23 cellular contexts compared by ENCODE assay signal in the genomic region with DNA sequence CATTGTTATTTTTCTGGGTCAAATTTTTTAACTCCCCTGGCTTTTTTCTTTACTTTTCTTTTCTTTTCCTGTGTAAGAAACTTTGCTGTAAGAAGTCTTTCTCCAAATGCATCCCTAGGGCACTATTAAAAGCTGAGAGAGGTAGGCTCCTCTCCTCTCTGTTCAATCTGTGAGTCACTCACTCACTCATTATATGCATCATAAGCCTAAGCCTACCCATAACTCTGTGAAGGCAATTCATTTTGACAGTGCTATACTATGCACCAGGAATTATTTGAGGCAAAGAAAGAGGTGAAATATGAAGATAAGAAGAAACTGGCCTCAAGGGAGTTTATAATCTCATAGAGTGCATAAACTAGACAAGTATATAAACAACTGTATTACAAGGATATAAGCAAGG.
A peak's percentile ranks its signal among the peaks of the same experiment; 100 is the strongest.
DNase-seq lines count a peak whose midpoint lies in the region; ATAC-seq, FAIRE-seq and TF ChIP-seq lines count a peak whose summit lies in the region.
"Had no signal": no experiment of that assay in that cellular context is flagged by ENCODE, and none has a peak within 500 bp of the region (broad histone marks: within the 10 kb centered on the region; RNA-seq: fewer than 3 reads in every experiment).

No MANE protein-coding gene starts in this region.

- no peak overlapping the region for H3K27ac Mint-ChIP-seq in CD8-positive, alpha-beta T cell
- H3K27ac Mint-ChIP-seq: activated naive CD4-positive, alpha-beta T cell treated with anti-CD3 and anti-CD28 coated beads for 36 hours; brain; IgD-negative memory B cell; natural killer cell treated with Interleukin-12 subunit alpha and Interleukin-12 subunit beta and Interleukin-15 and Interleukin-18, amount 100 ng/mL, for 72 hours had no signal

- no peak overlapping the region for H3K4me3 Mint-ChIP-seq in CD8-positive, alpha-beta T cell
- H3K4me3 Mint-ChIP-seq: activated naive CD4-positive, alpha-beta T cell treated with anti-CD3 and anti-CD28 coated beads for 36 hours; brain; IgD-negative memory B cell; natural killer cell treated with Interleukin-12 subunit alpha and Interleukin-12 subunit beta and Interleukin-15 and Interleukin-18, amount 100 ng/mL, for 72 hours had no signal

- no peaks in the 10 kb centered on the region for H3K4me1 ChIP-seq in BE2C
- no peaks in the 10 kb centered on the region for H3K4me1 ChIP-seq in CD8-positive, alpha-beta T cell (ENCODE audit: insufficient read depth, low read length)
- H3K4me1 ChIP-seq: heart right ventricle had no signal

- H3K4me3 ChIP-seq in fibroblast of pulmonary artery (replicated peaks; ENCODE audit: low read depth, low read length) (no peak overlapping the region), BE2C (ENCODE audit: low read depth, low read length) (no peak overlapping the region)
- H3K4me3 ChIP-seq in CD8-positive, alpha-beta T cell (ENCODE audit: low read depth, low read length), result no peak overlapping the region
- H3K4me3 ChIP-seq: heart right ventricle, thoracic aorta had no signal

- POLR2A ChIA-PET in CD8-positive, alpha-beta T cell (lab: Charles Lee), result no interaction called here

- no peaks in the 10 kb centered on the region for H3K36me3 Mint-ChIP-seq in CD8-positive, alpha-beta T cell
- H3K36me3 Mint-ChIP-seq: brain, IgD-negative memory B cell had no signal

- H3K9me3 ChIP-seq in BE2C, result no peaks in the 10 kb centered on the region
- no peaks in the 10 kb centered on the region for H3K9me3 ChIP-seq in CD8-positive, alpha-beta T cell (ENCODE audit: low read length)
- H3K9me3 ChIP-seq: thoracic aorta had no signal

- no peak for DNase-seq in H54 (ENCODE audit: insufficient read length, low spot score)
- peak; percentile 24 for DNase-seq in fibroblast of pulmonary artery (ENCODE audit: low read depth)
- peak; percentile 82 for DNase-seq in stromal cell of bone marrow (ENCODE audit: low read depth)
- no peak for DNase-seq in BE2C
- no peak for DNase-seq in CD8-positive, alpha-beta T cell
- DNase-seq: activated CD4-positive, alpha-beta T cell treated with anti-CD3 and anti-CD28 coated beads, Interleukin-2, amount 50 U/mL, for 4 hours; activated naive CD4-positive, alpha-beta T cell treated with anti-CD3 and anti-CD28 coated beads for 36 hours; activated T-cell treated with anti-CD3 and anti-CD28 coated beads, Interleukin-2, amount 50 U/mL, for 1 hour; dermis blood vessel endothelial cell; heart right ventricle; kidney; NCI-H1694 treated with DMSO at 0.1 percent for 48 hours; NCI-H345; NK-92 treated with Interleukin-12 subunit alpha and Interleukin-12 subunit beta, amount 100 ng/mL, for 24 hours; SHP77; T-helper 1 cell had no signal

- peak; percentile 82 for FAIRE-seq in H54 (lab: Jason Lieb, UNC)
- FAIRE-seq: kidney had no signal

- H3K9me3 Mint-ChIP-seq in CD8-positive, alpha-beta T cell, result peaks cover 6% of the 10 kb centered on the region
- H3K9me3 Mint-ChIP-seq: activated naive CD4-positive, alpha-beta T cell treated with anti-CD3 and anti-CD28 coated beads for 36 hours had no signal

- no peak overlapping the region for H3K27ac ChIP-seq in CD8-positive, alpha-beta T cell (ENCODE audit: low read depth, low read length)
- H3K27ac ChIP-seq: C4-2B, heart right ventricle, thoracic aorta had no signal

- no peak for TF ChIP-seq CTCF in fibroblast of pulmonary artery (IDR thresholded peaks at IDR 0.05; ENCODE audit: low read length, missing control alignments)
- TF ChIP-seq CTCF in BE2C (IDR thresholded peaks at IDR 0.05; ENCODE audit: low read depth, low read length), result no peak
- no peak for TF ChIP-seq CTCF in CD8-positive, alpha-beta T cell (IDR thresholded peaks at IDR 0.05)

- no peaks in the 10 kb centered on the region for H3K27me3 ChIP-seq in BE2C
- no peaks in the 10 kb centered on the region for H3K27me3 ChIP-seq in CD8-positive, alpha-beta T cell (ENCODE audit: insufficient read depth, low read length)
- H3K27me3 ChIP-seq: heart right ventricle had no signal

- H3K27me3 Mint-ChIP-seq in CD8-positive, alpha-beta T cell (ENCODE audit: low read depth), result no peaks in the 10 kb centered on the region
- H3K27me3 Mint-ChIP-seq: brain; natural killer cell treated with Interleukin-12 subunit alpha and Interleukin-12 subunit beta and Interleukin-15 and Interleukin-18, amount 100 ng/mL, for 72 hours had no signal

- H3K4me1 Mint-ChIP-seq in CD8-positive, alpha-beta T cell (ENCODE audit: low read depth), result no peaks in the 10 kb centered on the region
- H3K4me1 Mint-ChIP-seq: brain, IgD-negative memory B cell had no signal

- no peak for TF ChIP-seq POLR2A in H54 (IDR thresholded peaks at IDR 0.05; ENCODE audit: low read depth, low read length)

- no peaks in the 10 kb centered on the region for H3K36me3 ChIP-seq in BE2C
- H3K36me3 ChIP-seq in CD8-positive, alpha-beta T cell (ENCODE audit: insufficient read depth, low read length), result no peaks in the 10 kb centered on the region
- H3K36me3 ChIP-seq: heart right ventricle, thoracic aorta had no signal

- intact Hi-C loops in CD8-positive, alpha-beta T cell (cut with DNase I, micrococcal nuclease), result no loop called here

- ATAC-seq in SK-N-SH treated with all-trans-retinoic acid at 6 μM for 48 hours (peak; percentile 75), GM19452 (IDR thresholded peaks at IDR 0.05; ENCODE audit: unreplicated experiment) (no peak)
- ATAC-seq in CD8-positive, alpha-beta T cell, result no peak
- ATAC-seq: heart right ventricle; natural killer cell treated with Interleukin-12 subunit alpha and Interleukin-12 subunit beta and Interleukin-15 and Interleukin-18, amount 100 ng/mL, for 72 hours had no signal

- CTCF ChIA-PET in CD8-positive, alpha-beta T cell (lab: Charles Lee), result no interaction called here

TF ChIP-seq in SK-N-SH treated with all-trans-retinoic acid at 6 μM for 48 hours, 23 proteins besides CTCF, POLR2A, EP300 and RAD21:
- TF ChIP-seq CSRNP3 (CRISPR knock-in tag; IDR thresholded peaks at IDR 0.05), result no peak
- no peak for TF ChIP-seq PATZ1 (CRISPR knock-in tag; IDR thresholded peaks at IDR 0.05; ENCODE audit: borderline replicate concordance)
- TF ChIP-seq ZFP30 (CRISPR knock-in tag; IDR thresholded peaks at IDR 0.05), result no peak
- TF ChIP-seq ZNF565 (CRISPR knock-in tag; conservative IDR thresholded peaks at IDR 0.05; ENCODE audit: low read depth), result no peak
- TF ChIP-seq, protein P1, sequence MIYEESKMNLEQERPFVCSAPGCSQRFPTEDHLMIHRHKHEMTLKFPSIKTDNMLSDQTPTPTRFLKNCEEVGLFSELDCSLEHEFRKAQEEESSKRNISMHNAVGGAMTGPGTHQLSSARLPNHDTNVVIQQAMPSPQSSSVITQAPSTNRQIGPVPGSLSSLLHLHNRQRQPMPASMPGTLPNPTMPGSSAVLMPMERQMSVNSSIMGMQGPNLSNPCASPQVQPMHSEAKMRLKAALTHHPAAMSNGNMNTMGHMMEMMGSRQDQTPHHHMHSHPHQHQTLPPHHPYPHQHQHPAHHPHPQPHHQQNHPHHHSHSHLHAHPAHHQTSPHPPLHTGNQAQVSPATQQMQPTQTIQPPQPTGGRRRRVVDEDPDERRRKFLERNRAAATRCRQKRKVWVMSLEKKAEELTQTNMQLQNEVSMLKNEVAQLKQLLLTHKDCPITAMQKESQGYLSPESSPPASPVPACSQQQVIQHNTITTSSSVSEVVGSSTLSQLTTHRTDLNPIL (CRISPR knock-in tag; IDR thresholded peaks at IDR 0.05; ENCODE audit: low read depth), result no peak

Comparison
In these comparisons a context has a peak if more than half of its experiments do, and no peak if none do; other contexts are left out.
1. DNase-seq: peak in fibroblast of pulmonary artery (single experiment) and stromal cell of bone marrow (single experiment); none in H54 (single experiment), BE2C (single experiment) and CD8-positive, alpha-beta T cell (0 of 7).